In the genomic region with DNA sequence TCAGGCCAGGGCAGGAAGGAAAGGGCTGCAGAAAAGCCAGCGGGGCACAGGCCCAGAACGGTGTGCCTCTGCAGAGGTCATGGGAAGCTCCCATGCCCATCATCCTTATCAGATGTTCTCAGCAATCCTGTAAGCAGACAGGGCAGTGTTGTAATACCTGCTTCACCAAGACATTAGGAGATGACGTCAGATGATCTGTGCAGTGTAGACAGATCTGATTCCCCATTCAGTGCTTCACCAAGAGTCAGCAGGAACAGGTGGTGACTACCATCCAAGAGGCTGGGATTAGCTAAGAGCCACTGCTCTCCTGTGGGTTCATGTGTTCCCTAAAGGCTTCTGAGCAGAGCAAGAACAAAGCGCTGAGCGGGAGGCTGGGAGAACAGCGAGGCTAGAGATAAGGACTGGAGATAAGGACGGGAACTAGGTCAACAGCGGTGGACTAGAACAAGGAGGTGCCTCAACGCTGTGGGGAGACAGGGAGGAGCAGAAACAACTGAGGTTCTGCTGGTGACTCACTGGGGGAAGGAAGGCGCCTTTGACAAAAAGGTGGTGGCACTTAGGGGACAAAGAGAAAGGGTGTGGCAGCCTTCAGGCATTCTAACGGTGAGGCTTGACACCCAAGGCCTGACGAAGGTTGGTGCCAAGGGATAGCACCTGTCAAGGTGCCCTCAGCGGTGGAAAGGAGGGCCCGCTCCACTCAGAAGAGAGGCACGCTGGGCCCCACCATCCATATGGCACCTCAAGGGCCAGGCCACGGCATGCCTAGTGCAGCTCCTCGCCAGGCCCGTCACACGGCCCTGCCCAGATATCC, we compare ENCODE assay signal across 1 cellular context.
TF ChIP-seq lines count a peak whose summit lies in the region.

No MANE protein-coding gene starts in this region.

TF ChIP-seq in K562, 482 proteins besides CTCF, POLR2A, EP300 and RAD21 (continued from another document and continues in another):
- TF ChIP-seq ZBTB5 (IDR thresholded peaks at IDR 0.05) (no peak), ATF7 (IDR thresholded peaks at IDR 0.05) (peak; percentile 98), BRD9 (IDR thresholded peaks at IDR 0.05; ENCODE audit: low read depth, partially characterized antibody) (peak; percentile 68), GABPB1 (CRISPR knock-in tag; IDR thresholded peaks at IDR 0.05) (no peak), SOX6 (IDR thresholded peaks at IDR 0.05) (peak; percentile 90; the same call in 1 of the 2 replicates), ARID2 (IDR thresholded peaks at IDR 0.05) (no peak), RHOXF2B (CRISPR knock-in tag; conservative IDR thresholded peaks at IDR 0.05) (0 out of 2 replicates have a peak, but pooled peaks have one; percentile 58), SAFB (IDR thresholded peaks at IDR 0.05; ENCODE audit: borderline replicate concordance, low read depth, low read length) (no peak), HNRNPK (IDR thresholded peaks at IDR 0.05; ENCODE audit: low read depth, low read length, poor library complexity, severe bottlenecking) (no peak), BCOR (IDR thresholded peaks at IDR 0.05) (peak; percentile 75), ETV6 (IDR thresholded peaks at IDR 0.05; ENCODE audit: borderline replicate concordance in 1 of 2, low read depth in 2 of 2, low read length in 1 of 2) (peak in 1 of 2 experiments; percentile 43; a peak in 1 of 4 replicates), ETV6 (CRISPR knock-in tag; IDR thresholded peaks at IDR 0.05; ENCODE audit: borderline replicate concordance) (no peak), ZBTB17 (CRISPR knock-in tag; IDR thresholded peaks at IDR 0.05) (peak; percentile 42; the same call in 1 of the 2 replicates), CEBPZ (IDR thresholded peaks at IDR 0.05; ENCODE audit: borderline replicate concordance, low read depth, low read length) (no peak), ARNT (IDR thresholded peaks at IDR 0.05) (peak in 1 of 2 experiments; percentile 76; a peak in 2 of 4 replicates), KLF1 (tag; IDR thresholded peaks at IDR 0.05) (no peak), CBX1 (IDR thresholded peaks at IDR 0.05; ENCODE audit: low read depth) (peak; percentile 65; the same call in 1 of the 2 replicates), SREBF2 (CRISPR knock-in tag; IDR thresholded peaks at IDR 0.05) (no peak), MYC (IDR thresholded peaks at IDR 0.05; ENCODE audit: low read depth, low read length) (peak; percentile 74), MYC (CRISPR knock-in tag; IDR thresholded peaks at IDR 0.05; ENCODE audit: borderline replicate concordance, low read depth) (0 out of 2 replicates have a peak, but pooled peaks have one; percentile 19), TCF3 (CRISPR knock-in tag; IDR thresholded peaks at IDR 0.05) (peak; percentile 8; the same call in 1 of the 2 replicates), JUNB (CRISPR knock-in tag; conservative IDR thresholded peaks at IDR 0.05) (peak; percentile 75; the same call in 1 of the 2 replicates), ZNF318 (IDR thresholded peaks at IDR 0.05; ENCODE audit: borderline replicate concordance in 1 of 2, low read depth in 1 of 2) (peak in 1 of 2 experiments; percentile 83; a peak in 2 of 4 replicates), SMC3 (conservative IDR thresholded peaks at IDR 0.05; ENCODE audit: insufficient read depth, low read depth, low read length) (0 out of 2 replicates have a peak, but pooled peaks have one; percentile 6), TAF9B (IDR thresholded peaks at IDR 0.05; ENCODE audit: partially characterized antibody) (no peak), ZNF583 (CRISPR knock-in tag; IDR thresholded peaks at IDR 0.05) (no peak)
- TF ChIP-seq, protein P1, sequence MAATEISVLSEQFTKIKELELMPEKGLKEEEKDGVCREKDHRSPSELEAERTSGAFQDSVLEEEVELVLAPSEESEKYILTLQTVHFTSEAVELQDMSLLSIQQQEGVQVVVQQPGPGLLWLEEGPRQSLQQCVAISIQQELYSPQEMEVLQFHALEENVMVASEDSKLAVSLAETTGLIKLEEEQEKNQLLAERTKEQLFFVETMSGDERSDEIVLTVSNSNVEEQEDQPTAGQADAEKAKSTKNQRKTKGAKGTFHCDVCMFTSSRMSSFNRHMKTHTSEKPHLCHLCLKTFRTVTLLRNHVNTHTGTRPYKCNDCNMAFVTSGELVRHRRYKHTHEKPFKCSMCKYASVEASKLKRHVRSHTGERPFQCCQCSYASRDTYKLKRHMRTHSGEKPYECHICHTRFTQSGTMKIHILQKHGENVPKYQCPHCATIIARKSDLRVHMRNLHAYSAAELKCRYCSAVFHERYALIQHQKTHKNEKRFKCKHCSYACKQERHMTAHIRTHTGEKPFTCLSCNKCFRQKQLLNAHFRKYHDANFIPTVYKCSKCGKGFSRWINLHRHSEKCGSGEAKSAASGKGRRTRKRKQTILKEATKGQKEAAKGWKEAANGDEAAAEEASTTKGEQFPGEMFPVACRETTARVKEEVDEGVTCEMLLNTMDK (IDR thresholded peaks at IDR 0.05; ENCODE audit: borderline replicate concordance, insufficient read depth, low read depth, low read length, poor library complexity, severe bottlenecking) = no peak
- TF ChIP-seq, protein P2, sequence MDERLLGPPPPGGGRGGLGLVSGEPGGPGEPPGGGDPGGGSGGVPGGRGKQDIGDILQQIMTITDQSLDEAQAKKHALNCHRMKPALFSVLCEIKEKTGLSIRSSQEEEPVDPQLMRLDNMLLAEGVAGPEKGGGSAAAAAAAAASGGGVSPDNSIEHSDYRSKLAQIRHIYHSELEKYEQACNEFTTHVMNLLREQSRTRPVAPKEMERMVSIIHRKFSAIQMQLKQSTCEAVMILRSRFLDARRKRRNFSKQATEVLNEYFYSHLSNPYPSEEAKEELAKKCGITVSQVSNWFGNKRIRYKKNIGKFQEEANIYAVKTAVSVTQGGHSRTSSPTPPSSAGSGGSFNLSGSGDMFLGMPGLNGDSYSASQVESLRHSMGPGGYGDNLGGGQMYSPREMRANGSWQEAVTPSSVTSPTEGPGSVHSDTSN (CRISPR knock-in tag; IDR thresholded peaks at IDR 0.05; ENCODE audit: low read depth) = peak; percentile 28; the same call in 1 of the 2 replicates
- TF ChIP-seq, protein P2 (tag; conservative IDR thresholded peaks at IDR 0.05; ENCODE audit: low read depth) = peak; percentile 62; the same call in 1 of the 2 replicates
- TF ChIP-seq, protein P3, sequence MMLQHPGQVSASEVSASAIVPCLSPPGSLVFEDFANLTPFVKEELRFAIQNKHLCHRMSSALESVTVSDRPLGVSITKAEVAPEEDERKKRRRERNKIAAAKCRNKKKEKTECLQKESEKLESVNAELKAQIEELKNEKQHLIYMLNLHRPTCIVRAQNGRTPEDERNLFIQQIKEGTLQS (IDR thresholded peaks at IDR 0.05) = peak; percentile 97
- TF ChIP-seq, protein P3 (CRISPR knock-in tag; conservative IDR thresholded peaks at IDR 0.05) = no peak; the same call in 1 of the 2 replicates
